Comparison of ENCODE assay signal across 12 cellular contexts in the genomic region with DNA sequence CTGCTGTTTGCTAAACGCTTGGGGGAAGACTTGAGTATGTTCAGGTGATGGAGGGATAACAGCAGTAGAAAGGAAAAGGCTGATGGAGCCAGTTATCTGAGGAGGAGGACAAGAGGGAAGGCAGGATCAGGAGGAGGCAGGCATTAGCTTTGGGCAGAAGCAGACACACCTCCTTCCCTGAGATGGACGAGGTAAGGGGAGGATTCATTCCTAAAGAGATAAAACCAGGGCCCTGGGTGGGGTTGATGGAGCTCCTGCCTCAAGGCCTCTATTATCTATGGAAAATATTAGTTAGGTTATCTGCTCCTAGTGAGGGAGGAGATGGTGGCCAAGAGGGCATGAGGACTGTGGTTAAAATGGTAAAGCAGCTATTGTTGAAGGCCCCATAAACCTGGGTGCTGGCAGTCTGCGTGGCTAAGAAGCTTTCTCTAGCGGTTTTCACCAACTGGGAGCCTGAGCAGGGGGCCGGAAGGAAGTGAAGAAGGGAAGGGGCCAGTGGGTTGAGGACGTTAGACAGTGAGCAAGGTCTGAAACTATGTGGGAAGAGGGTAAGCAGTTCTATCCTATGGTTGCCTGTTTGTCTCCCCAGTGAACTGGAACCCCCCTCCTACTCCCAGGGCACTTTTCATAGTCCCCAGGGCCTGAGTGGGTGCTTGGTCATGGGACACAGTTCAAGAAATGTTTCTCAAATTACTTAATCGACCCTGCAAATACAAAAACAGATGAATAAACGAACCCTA. TPM values are rescaled to one million over a fixed set of nuclear protein-coding genes. Genes with fewer than 3 reads are reported as not detected.
DNase-seq lines count a peak whose midpoint lies in the region; ATAC-seq and TF ChIP-seq lines count a peak whose summit lies in the region.
"Had no signal": no experiment of that assay in that cellular context is flagged by ENCODE, and none has a peak within 500 bp of the region (broad histone marks: within the 10 kb centered on the region; RNA-seq: fewer than 3 reads in every experiment).

No MANE protein-coding gene starts in this region.

- peak overlapping the region in 5 of 8 donors; percentile 1 to 70 (median 21) for H3K4me3 Mint-ChIP-seq in CD4-positive, alpha-beta memory T cell
- peak overlapping the region; percentile 42 for H3K4me3 Mint-ChIP-seq in activated T-helper 17 cell treated with anti-CD3 and anti-CD28 coated beads, Interleukin-2, amount 50 U/mL, for 72 hours

- CTCF ChIA-PET in CD4-positive, alpha-beta memory T cell (lab: Charles Lee; ENCODE audit: partially characterized antibody): interaction anchor here (0.6 to 1.0 kb wide), 4 partner anchors 18 to 100 kb away, joined by 3 read pairs; no protein-coding TSS in a partner anchor

- ATAC-seq in GM18868 (IDR thresholded peaks at IDR 0.05; ENCODE audit: unreplicated experiment) (peak; percentile 75), HG03196 (IDR thresholded peaks at IDR 0.05; ENCODE audit: unreplicated experiment) (peak; percentile 80), GM21381 (IDR thresholded peaks at IDR 0.05; ENCODE audit: unreplicated experiment) (no peak), HG03521 (IDR thresholded peaks at IDR 0.05; ENCODE audit: unreplicated experiment) (no peak)
- ATAC-seq in activated T-helper 17 cell treated with anti-CD3 and anti-CD28 coated beads, Interleukin-2, amount 50 U/mL, for 72 hours (replicated peaks): peak; percentile 79

- H3K4me3 ChIP-seq in CD4-positive, alpha-beta memory T cell (ENCODE audit: low read length in 2 of 2): no peak overlapping the region
- no peak overlapping the region for H3K4me3 ChIP-seq in dorsolateral prefrontal cortex

- H3K36me3 ChIP-seq in CD4-positive, alpha-beta memory T cell (ENCODE audit: insufficient read depth, low read length): no peaks in the 10 kb centered on the region

- peak overlapping the region in 6 of 7 donors; percentile 13 to 82 (median 64) for H3K27ac Mint-ChIP-seq in CD4-positive, alpha-beta memory T cell
- peak overlapping the region; percentile 65 for H3K27ac Mint-ChIP-seq in activated T-helper 17 cell treated with anti-CD3 and anti-CD28 coated beads, Interleukin-2, amount 50 U/mL, for 72 hours

- H3K4me1 Mint-ChIP-seq in CD4-positive, alpha-beta memory T cell: peaks cover 0 to 19% (median 9%) of the 10 kb centered on the region in 4 donors
- H3K4me1 Mint-ChIP-seq in activated T-helper 17 cell treated with anti-CD3 and anti-CD28 coated beads, Interleukin-2, amount 50 U/mL, for 72 hours: no peaks in the 10 kb centered on the region

- H3K36me3 Mint-ChIP-seq in CD4-positive, alpha-beta memory T cell: no peaks in the 10 kb centered on the region
- no peaks in the 10 kb centered on the region for H3K36me3 Mint-ChIP-seq in activated T-helper 17 cell treated with anti-CD3 and anti-CD28 coated beads, Interleukin-2, amount 50 U/mL, for 72 hours (ENCODE audit: low read depth)

- no peaks in the 10 kb centered on the region for H3K9me3 Mint-ChIP-seq in CD4-positive, alpha-beta memory T cell
- no peaks in the 10 kb centered on the region for H3K9me3 Mint-ChIP-seq in activated T-helper 17 cell treated with anti-CD3 and anti-CD28 coated beads, Interleukin-2, amount 50 U/mL, for 72 hours
- H3K9me3 Mint-ChIP-seq: IgD-negative memory B cell had no signal

- POLR2A ChIA-PET in CD4-positive, alpha-beta memory T cell (lab: Charles Lee; ENCODE audit: partially characterized antibody): no interaction called here

- intact Hi-C loops in CD4-positive, alpha-beta memory T cell (cut with micrococcal nuclease): no loop called here
- intact Hi-C loops in dorsolateral prefrontal cortex (cut with DNase I): no loop called here

- no peaks in the 10 kb centered on the region for H3K9me3 ChIP-seq in CD4-positive, alpha-beta memory T cell (ENCODE audit: control insufficient read depth in 1 of 2, low read length in 2 of 2)

- H3K27ac ChIP-seq in CD4-positive, alpha-beta memory T cell (ENCODE audit: low read depth, low read length): no peak overlapping the region
- no peak overlapping the region for H3K27ac ChIP-seq in dorsolateral prefrontal cortex

- TF ChIP-seq CTCF in dorsolateral prefrontal cortex (IDR thresholded peaks at IDR 0.05 in 54 of 56, conservative IDR thresholded peaks at IDR 0.05 in 2 of 56; ENCODE audit: low read depth in 1 of 56, partially characterized antibody in 56 of 56): no peak

- H3K27me3 Mint-ChIP-seq in CD4-positive, alpha-beta memory T cell: no peaks in the 10 kb centered on the region
- H3K27me3 Mint-ChIP-seq in activated T-helper 17 cell treated with anti-CD3 and anti-CD28 coated beads, Interleukin-2, amount 50 U/mL, for 72 hours: no peaks in the 10 kb centered on the region
- H3K27me3 Mint-ChIP-seq: IgD-negative memory B cell had no signal

- peaks cover 10% of the 10 kb centered on the region for H3K4me1 ChIP-seq in CD4-positive, alpha-beta memory T cell (ENCODE audit: insufficient read depth, low read length)

- DNase-seq in CD4-positive, alpha-beta memory T cell: no peak
- DNase-seq in dorsolateral prefrontal cortex (no peak), NCI-H446 treated with DMSO at 0.1 percent for 48 hours (lab: John Stamatoyannopoulos, UW) (no peak)
- DNase-seq: C1 segment of cervical spinal cord, foreskin melanocyte, NCI-H526 had no signal

- H3K27me3 ChIP-seq in CD4-positive, alpha-beta memory T cell (ENCODE audit: insufficient read depth, low read length): no peaks in the 10 kb centered on the region
- no peaks in the 10 kb centered on the region for H3K27me3 ChIP-seq in dorsolateral prefrontal cortex

RNA-seq across cellular contexts. Expression of gene HK2, which starts 56.6 kb away (rescaled TPM):
- total RNA-seq in CD4-positive, alpha-beta memory T cell: 1 to 10 TPM; 7.3 to 9.4 TPM
- 1 to 10 TPM; 1.7 to 4.9 TPM for polyA plus RNA-seq in CD4-positive, alpha-beta memory T cell
- 10 to 100 TPM; 71.6 to 73.8 TPM for total RNA-seq in activated T-helper 17 cell treated with anti-CD3 and anti-CD28 coated beads, Interleukin-2, amount 50 U/mL, for 72 hours
- total RNA-seq in dorsolateral prefrontal cortex: 10 to 100 TPM in 18 of 120 experiments, 1 to 10 TPM in 102; 1.2 to 37.2 (median 5.9) TPM

Comparison
In these comparisons a context has a peak if more than half of its experiments do, and no peak if none do; other contexts are left out.
1. ATAC-seq: peak in GM18868 (single experiment), HG03196 (single experiment) and activated T-helper 17 cell treated with anti-CD3 and anti-CD28 coated beads, Interleukin-2, amount 50 U/mL, for 72 hours (single experiment); none in GM21381 (single experiment) and HG03521 (single experiment).